ENCODE assay signal across 12 cellular contexts in genomic region chr7:2444476-2444875, GRCh38. TPM values are rescaled to one million over a fixed set of nuclear protein-coding genes. Genes with fewer than 3 reads are reported as not detected.
DNase-seq lines count a peak whose midpoint lies in the region; ATAC-seq and TF ChIP-seq lines count a peak whose summit lies in the region.
"Had no signal": no experiment of that assay in that cellular context is flagged by ENCODE, and none has a peak within 500 bp of the region (broad histone marks: within the 10 kb centered on the region; RNA-seq: fewer than 3 reads in every experiment).

No MANE protein-coding gene starts in this region.

- intact Hi-C loops in mammary epithelial cell (cut with micrococcal nuclease): no loop called here
- intact Hi-C loops in right cardiac atrium (cut with DNase I): loop anchor here in 1 of 4 donors (10.0 kb wide), 1 partner anchor 240 kb away; the partner anchor contains the start of gene AMZ1
- intact Hi-C loops in PC-3 (cut with micrococcal nuclease): no loop called here

- H3K4me3 ChIP-seq in mammary epithelial cell (replicated peaks in 1 of 3; ENCODE audit: insufficient read depth in 1 of 3, low read depth in 2 of 3, low read length in 3 of 3) (no peak overlapping the region), right cardiac atrium (ENCODE audit: low read length) (no peak overlapping the region), subcutaneous abdominal adipose tissue (ENCODE audit: low read depth in 1 of 5, low read length in 5 of 5) (no peak overlapping the region), PC-3 (ENCODE audit: low read length) (no peak overlapping the region)

- TF ChIP-seq CTCF in mammary epithelial cell (conservative IDR thresholded peaks at IDR 0.05 in 1 of 2, IDR thresholded peaks at IDR 0.05 in 1 of 2; ENCODE audit: extremely low read depth in 1 of 2, insufficient read depth in 1 of 2, low read depth in 1 of 2, low read length in 2 of 2) (no peak), PC-3 (conservative IDR thresholded peaks at IDR 0.05; ENCODE audit: low read depth, low read length) (no peak)

- peaks cover 37 to 43% of the 10 kb centered on the region in 2 donors for H3K4me1 Mint-ChIP-seq in immature natural killer cell

- peak; percentile 60 for DNase-seq in GM04504 (ENCODE audit: low read depth)
- peak; percentile 57 for DNase-seq in mammary epithelial cell
- DNase-seq in right cardiac atrium: peak; percentile 46 to 81 (median 55)
- no peak for DNase-seq in immature natural killer cell
- DNase-seq in ecto neural progenitor cell (ENCODE audit: low spot score): no peak
- DNase-seq in PC-3: no peak
- DNase-seq: activated CD8-positive, alpha-beta memory T cell treated with anti-CD3 and anti-CD28 coated beads, Interleukin-2, amount 50 U/mL, for 48 hours; cortex of kidney had no signal

- no peak overlapping the region for H3K4me3 Mint-ChIP-seq in immature natural killer cell
- H3K4me3 Mint-ChIP-seq: T-helper 2 cell treated with Interferon-gamma antibody and Interleukin-4, amounts not matched to agents 5 μg/mL and 100 μg/mL, for 36 hours had no signal

- no peaks in the 10 kb centered on the region for H3K4me1 ChIP-seq in mammary epithelial cell (ENCODE audit: insufficient read depth, low read length)
- no peaks in the 10 kb centered on the region for H3K4me1 ChIP-seq in right cardiac atrium (ENCODE audit: control insufficient read depth, insufficient read depth, low read length)
- H3K4me1 ChIP-seq in subcutaneous abdominal adipose tissue (ENCODE audit: control insufficient read depth in 5 of 5, insufficient read depth in 5 of 5, low read length in 5 of 5): peaks cover 0 to 30% (median 21%) of the 10 kb centered on the region in 5 donors
- H3K4me1 ChIP-seq in PC-3 (ENCODE audit: insufficient read depth, low read length): peaks cover 8% of the 10 kb centered on the region

- BruUV-seq in mammary epithelial cell (replicated peaks; lab: Mats Ljungman, UMichigan): no TSS peak
- BruUV-seq in PC-3 (replicated peaks; lab: Mats Ljungman, UMichigan): no TSS peak

- dilution Hi-C loops in mammary epithelial cell (cut with HindIII; ENCODE audit: low sequenced_read_pairs): no loop called here

- peaks cover 2 to 8% (median 5%) of the 10 kb centered on the region in 3 donors for H3K27me3 Mint-ChIP-seq in immature natural killer cell (ENCODE audit: low read depth in 3 of 3)

- POLR2A ChIA-PET in PC-3 (lab: Charles Lee; ENCODE audit: unreplicated experiment): no interaction called here

- no peak overlapping the region for H3K27ac ChIP-seq in mammary epithelial cell (ENCODE audit: insufficient read depth, low read depth, low read length)
- no peak overlapping the region for H3K27ac ChIP-seq in right cardiac atrium (ENCODE audit: low read length)
- peak overlapping the region; percentile 76 for H3K27ac ChIP-seq in subcutaneous abdominal adipose tissue (ENCODE audit: low read depth, low read length)
- H3K27ac ChIP-seq in PC-3 (ENCODE audit: low read length): no peak overlapping the region

- no peaks in the 10 kb centered on the region for H3K27me3 ChIP-seq in mammary epithelial cell (ENCODE audit: insufficient read depth, low read length)
- no peaks in the 10 kb centered on the region for H3K27me3 ChIP-seq in right cardiac atrium (ENCODE audit: control insufficient read depth, insufficient read depth)
- H3K27me3 ChIP-seq in subcutaneous abdominal adipose tissue (ENCODE audit: control insufficient read depth in 5 of 5, insufficient read depth in 4 of 5, low read length in 5 of 5): no peaks in the 10 kb centered on the region
- no peaks in the 10 kb centered on the region for H3K27me3 ChIP-seq in PC-3 (ENCODE audit: low read length)

- H3K9me3 Mint-ChIP-seq in immature natural killer cell: no peaks in the 10 kb centered on the region
- H3K9me3 Mint-ChIP-seq: T-helper 2 cell treated with Interferon-gamma antibody and Interleukin-4, amounts not matched to agents 5 μg/mL and 100 μg/mL, for 36 hours had no signal

- H2AFZ ChIP-seq in mammary epithelial cell (ENCODE audit: low read depth, low read length): no peak overlapping the region
- no peak overlapping the region for H2AFZ ChIP-seq in PC-3 (ENCODE audit: low read length)

- H3K9me3 ChIP-seq in mammary epithelial cell (replicated peaks; ENCODE audit: insufficient read depth, low read length) (no peaks in the 10 kb centered on the region), right cardiac atrium (ENCODE audit: control insufficient read depth, low read length) (no peaks in the 10 kb centered on the region), subcutaneous abdominal adipose tissue (ENCODE audit: control insufficient read depth in 5 of 5, low read length in 5 of 5) (no peaks in the 10 kb centered on the region), PC-3 (ENCODE audit: low read length) (no peaks in the 10 kb centered on the region)

- WGBS in mammary epithelial cell (ENCODE audit: low coverage, missing lambda C conversion rate): 14% methylated on average over 1 of the region's 3 CpGs
- 67% methylated on average over 3 of the region's 3 CpGs for WGBS in right cardiac atrium

- H3K9ac ChIP-seq in mammary epithelial cell (ENCODE audit: insufficient read depth, low read length): no peak overlapping the region
- no peak overlapping the region for H3K9ac ChIP-seq in subcutaneous abdominal adipose tissue (ENCODE audit: low read length in 5 of 5)
- no peak overlapping the region for H3K9ac ChIP-seq in PC-3 (ENCODE audit: low read length)

- peaks cover 0 to 15% (median 5%) of the 10 kb centered on the region in 3 donors for H3K36me3 Mint-ChIP-seq in immature natural killer cell

- H3K79me2 ChIP-seq in mammary epithelial cell (ENCODE audit: insufficient read depth, low read length) (no peaks in the 10 kb centered on the region), PC-3 (ENCODE audit: low read length) (no peaks in the 10 kb centered on the region)

- H4K20me1 ChIP-seq in mammary epithelial cell (ENCODE audit: insufficient read depth, low read length) (no peaks in the 10 kb centered on the region), PC-3 (ENCODE audit: low read length) (no peaks in the 10 kb centered on the region)

- H3K36me3 ChIP-seq in mammary epithelial cell (ENCODE audit: insufficient read depth, low read length): no peaks in the 10 kb centered on the region
- peaks cover 0 to 2% (median 0%) of the 10 kb centered on the region in 5 donors for H3K36me3 ChIP-seq in subcutaneous abdominal adipose tissue (ENCODE audit: control insufficient read depth in 5 of 5, insufficient read depth in 5 of 5, low read length in 5 of 5)
- H3K36me3 ChIP-seq in PC-3 (ENCODE audit: low read depth, low read length): no peaks in the 10 kb centered on the region

- H3F3A ChIP-seq in PC-3 (ENCODE audit: low read length, unreplicated experiment): no peaks in the 10 kb centered on the region

- peak overlapping the region in 1 of 6 donors; percentile 53 for H3K27ac Mint-ChIP-seq in immature natural killer cell
- H3K27ac Mint-ChIP-seq: T-helper 2 cell treated with Interferon-gamma antibody and Interleukin-4, amounts not matched to agents 5 μg/mL and 100 μg/mL, for 36 hours had no signal

- no peaks in the 10 kb centered on the region for H3K9me2 ChIP-seq in PC-3 (replicated peaks; ENCODE audit: low read length)

- in situ Hi-C loops in mammary epithelial cell (cut with MboI; ENCODE audit: low sequenced_read_pairs in 2 of 2): no loop called here

- H3K4me2 ChIP-seq in mammary epithelial cell (ENCODE audit: insufficient read depth, low read depth, low read length) (no peak overlapping the region), PC-3 (ENCODE audit: low read length) (no peak overlapping the region)

- peak; percentile 63 to 69 for ATAC-seq in right cardiac atrium
- no peak for ATAC-seq in HG03378 (IDR thresholded peaks at IDR 0.05; ENCODE audit: unreplicated experiment)
- ATAC-seq in PC-3: no peak

- CTCF ChIA-PET in mammary epithelial cell (lab: Charles Lee; ENCODE audit: low non-redundant PET) (no interaction called here), PC-3 (lab: Charles Lee) (no interaction called here)

RNA-seq across cellular contexts. Expression of gene GRIFIN, which starts 31.7 kb away (rescaled TPM):
- total RNA-seq in mammary epithelial cell: not detected
- polyA plus RNA-seq in mammary epithelial cell: not detected
- polyA minus RNA-seq in mammary epithelial cell: not detected
- not detected for total RNA-seq in right cardiac atrium
- polyA plus RNA-seq in right cardiac atrium: not detected
- polyA plus RNA-seq in immature natural killer cell: not detected
- not detected in 2 replicates for total RNA-seq in PC-3 (2014; rRNA removed)
- total RNA-seq: renal cortical epithelial cell had no signal

RNA-seq across cellular contexts. Expression of gene CHST12, which starts 41.1 kb away (rescaled TPM):
- 10 to 100 TPM in 1 of 2 donors, 1 to 10 TPM in 1; 3.2 to 10.0 TPM for total RNA-seq in mammary epithelial cell
- polyA plus RNA-seq in mammary epithelial cell: 10.7 TPM
- polyA minus RNA-seq in mammary epithelial cell: 9.6 TPM
- total RNA-seq in right cardiac atrium: 10 to 100 TPM; 16.6 to 19.5 (median 19.4) TPM
- 17.9 TPM for polyA plus RNA-seq in right cardiac atrium
- 100 to 1,000 TPM in 1 of 3 donors, 10 to 100 TPM in 2; 88.9 to 172 (median 93.4) TPM for polyA plus RNA-seq in immature natural killer cell
- total RNA-seq in PC-3 (2014; rRNA removed): 12.2 and 12.9 TPM in 2 replicates

Comparison
In these comparisons a context has a peak if more than half of its experiments do, and no peak if none do; other contexts are left out.
1. DNase-seq: peak in GM04504 (single experiment), mammary epithelial cell (single experiment) and right cardiac atrium (3 of 3); none in immature natural killer cell (0 of 3), ecto neural progenitor cell (single experiment) and PC-3 (single experiment).
2. ATAC-seq: peak in right cardiac atrium (2 of 2); none in HG03378 (single experiment) and PC-3 (single experiment).